ENCODE assay signal across 1 cellular context in genomic region chr17:37406635-37407455, GRCh38.
TF ChIP-seq lines count a peak whose summit lies in the region.

TSS of gene ACACA (minus strand) at chr17:37406836. CDS start at chr17:37406299, 537 bp downstream.
TSS of gene TADA2A (plus strand) at chr17:37406886. CDS start at chr17:37411366, 4,480 bp downstream.

TF ChIP-seq in H1, 55 proteins besides CTCF, POLR2A, EP300 and RAD21:
- no peak; a peak in 1 of 4 replicates for TF ChIP-seq HDAC2 (IDR thresholded peaks at IDR 0.05; ENCODE audit: borderline replicate concordance in 1 of 2, low read depth in 2 of 2, low read length in 2 of 2)
- peak; percentile 75 for TF ChIP-seq PHF8 (conservative IDR thresholded peaks at IDR 0.05; ENCODE audit: low read depth, low read length)
- TF ChIP-seq SUZ12 (IDR thresholded peaks at IDR 0.05; ENCODE audit: low read length), result no peak
- TF ChIP-seq MAX (IDR thresholded peaks at IDR 0.05), result peak; percentile 63
- no peak for TF ChIP-seq ATF2 (IDR thresholded peaks at IDR 0.05; ENCODE audit: low read length)
- TF ChIP-seq RXRA (IDR thresholded peaks at IDR 0.05; ENCODE audit: insufficient read depth, low read depth, low read length), result no peak
- no peak for TF ChIP-seq CHD2 (IDR thresholded peaks at IDR 0.05; ENCODE audit: low read length)
- TF ChIP-seq POLR2AphosphoS5 (IDR thresholded peaks at IDR 0.05; ENCODE audit: low read depth, low read length), result peak; percentile 95
- TF ChIP-seq E2F6 (IDR thresholded peaks at IDR 0.05), result peak; percentile 92
- no peak for TF ChIP-seq SIRT6 (IDR thresholded peaks at IDR 0.05; ENCODE audit: low read length)
- no peak for TF ChIP-seq SIX5 (IDR thresholded peaks at IDR 0.05; ENCODE audit: low read depth, low read length)
- no peak for TF ChIP-seq KDM4A (IDR thresholded peaks at IDR 0.05; ENCODE audit: low read depth, low read length, severe bottlenecking)
- no peak for TF ChIP-seq RNF2 (IDR thresholded peaks at IDR 0.05; ENCODE audit: borderline replicate concordance, low read depth, low read length, missing control alignments, poor library complexity, severe bottlenecking)
- no peak for TF ChIP-seq TCF12 (IDR thresholded peaks at IDR 0.05; ENCODE audit: low read depth, low read length)
- TF ChIP-seq POU5F1 (IDR thresholded peaks at IDR 0.05; ENCODE audit: low read depth, low read length), result no peak
- TF ChIP-seq SIN3A (conservative IDR thresholded peaks at IDR 0.05 in 1 of 2, IDR thresholded peaks at IDR 0.05 in 1 of 2; ENCODE audit: low read depth in 1 of 2, low read length in 2 of 2), result no peak; a peak in 1 of 4 replicates
- no peak for TF ChIP-seq GABPA (IDR thresholded peaks at IDR 0.05; ENCODE audit: borderline replicate concordance, insufficient read depth, low read length)
- no peak for TF ChIP-seq CREB1 (IDR thresholded peaks at IDR 0.05)
- no peak for TF ChIP-seq USF2 (IDR thresholded peaks at IDR 0.05; ENCODE audit: low read length)
- TF ChIP-seq TBP (IDR thresholded peaks at IDR 0.05; ENCODE audit: low read depth, low read length), result peak; percentile 60
- no peak for TF ChIP-seq ASH2L (IDR thresholded peaks at IDR 0.05; ENCODE audit: low read length)
- no peak for TF ChIP-seq CHD1 (IDR thresholded peaks at IDR 0.05; ENCODE audit: low read depth, low read length)
- TF ChIP-seq CEBPB (IDR thresholded peaks at IDR 0.05; ENCODE audit: low read depth, low read length), result no peak
- no peak for TF ChIP-seq EZH2 (IDR thresholded peaks at IDR 0.05; ENCODE audit: low read depth, low read length, severe bottlenecking)
- TF ChIP-seq KDM5A (IDR thresholded peaks at IDR 0.05; ENCODE audit: low read length), result no peak
- TF ChIP-seq YY1 (IDR thresholded peaks at IDR 0.05; ENCODE audit: low read depth, low read length), result peak; percentile 79
- TF ChIP-seq RBBP5 (IDR thresholded peaks at IDR 0.05; ENCODE audit: borderline replicate concordance, low read depth, low read length), result peak; percentile 57; the same call in 1 of the 2 replicates
- no peak for TF ChIP-seq CBX8 (IDR thresholded peaks at IDR 0.05; ENCODE audit: borderline replicate concordance, low read depth, low read length)
- peak; percentile 88 for TF ChIP-seq TAF1 (IDR thresholded peaks at IDR 0.05; ENCODE audit: low read depth, low read length)
- TF ChIP-seq CHD7 (IDR thresholded peaks at IDR 0.05; ENCODE audit: insufficient replicate concordance, low read length), result no peak
- no peak for TF ChIP-seq JUN (IDR thresholded peaks at IDR 0.05; ENCODE audit: low read depth, low read length)
- TF ChIP-seq TEAD4 (IDR thresholded peaks at IDR 0.05; ENCODE audit: low read depth, low read length), result no peak
- TF ChIP-seq KDM1A (IDR thresholded peaks at IDR 0.05; ENCODE audit: borderline replicate concordance, low read length), result no peak
- TF ChIP-seq SAP30 (IDR thresholded peaks at IDR 0.05; ENCODE audit: insufficient read depth, insufficient replicate concordance, low read length), result no peak
- peak; percentile 64 for TF ChIP-seq TAF7 (optimal IDR thresholded peaks at IDR 0.05; ENCODE audit: borderline replicate concordance, low read depth, low read length)
- no peak for TF ChIP-seq NANOG (IDR thresholded peaks at IDR 0.05; ENCODE audit: insufficient read depth, low read depth, low read length, poor library complexity, severe bottlenecking)
- no peak for TF ChIP-seq BCL11A (IDR thresholded peaks at IDR 0.05; ENCODE audit: low read depth in 2 of 2, low read length in 2 of 2)
- no peak for TF ChIP-seq JUND (IDR thresholded peaks at IDR 0.05; ENCODE audit: low read length)
- no peak for TF ChIP-seq EGR1 (IDR thresholded peaks at IDR 0.05; ENCODE audit: borderline replicate concordance, low read depth, low read length)
